ENCODE assay signal across 8 cellular contexts in the genomic region with DNA sequence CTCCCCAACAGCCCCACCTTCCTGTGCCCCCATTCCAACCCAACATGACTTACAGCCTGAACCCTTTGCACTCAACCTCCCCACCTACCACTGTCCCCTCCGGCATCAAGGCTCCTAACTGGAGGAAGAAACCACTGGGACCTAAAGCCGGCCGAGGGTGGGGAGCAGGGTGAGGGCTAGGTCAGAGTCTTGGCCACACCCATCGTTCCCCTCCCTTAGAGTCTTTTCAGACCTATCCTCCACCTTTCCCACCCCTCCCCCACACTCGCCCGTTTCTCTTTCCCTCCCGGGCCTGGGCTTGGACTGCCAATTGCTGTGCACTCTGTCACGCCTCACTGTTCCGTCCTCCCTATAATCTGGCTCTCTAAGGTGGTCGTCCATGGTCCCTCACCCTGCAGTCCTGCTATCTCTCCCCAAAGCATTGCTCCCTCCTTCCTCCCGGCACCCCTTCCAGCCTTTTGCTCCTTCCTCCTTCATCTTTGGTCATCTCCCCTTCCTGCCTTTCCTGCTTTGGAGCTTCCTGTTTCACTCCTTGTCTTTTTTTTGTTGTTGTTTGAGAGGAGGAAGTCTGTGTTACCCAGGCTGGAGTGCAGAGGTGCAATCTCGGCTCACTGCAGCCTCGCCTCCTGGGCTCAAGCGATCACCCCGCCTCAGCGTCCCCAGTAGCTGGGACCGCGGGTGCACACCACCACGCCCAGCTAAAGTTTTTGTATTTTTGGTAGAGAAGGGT. TPM values are rescaled to one million over a fixed set of nuclear protein-coding genes. Genes with fewer than 3 reads are reported as not detected.
DNase-seq lines count a peak whose midpoint lies in the region; ATAC-seq, FAIRE-seq and TF ChIP-seq lines count a peak whose summit lies in the region.

No MANE protein-coding gene starts in this region.

- peak in 2 of 7 experiments; percentile 14 to 51 for DNase-seq in CD8-positive, alpha-beta T cell
- DNase-seq in LoVo (ENCODE audit: low spot score) (peak; percentile 82), MCF 10A (ENCODE audit: unreplicated experiment) (peak; percentile 83), mesenchymal stem cell (no peak), epidermal melanocyte (ENCODE audit: insufficient read length, low spot score) (no peak), D721Med (ENCODE audit: insufficient read length, low spot score) (no peak), RKO (ENCODE audit: low spot score) (no peak)

- peak overlapping the region; percentile 71 for H4K8ac ChIP-seq in mesenchymal stem cell (ENCODE audit: low read length)

- ATAC-seq in CD8-positive, alpha-beta T cell = peak; percentile 15
- no peak for ATAC-seq in GM21447 (IDR thresholded peaks at IDR 0.05; ENCODE audit: unreplicated experiment)

- H2AK5ac ChIP-seq in mesenchymal stem cell (ENCODE audit: low read length, severe bottlenecking) = no peak overlapping the region

- TF ChIP-seq CTCF in CD8-positive, alpha-beta T cell (IDR thresholded peaks at IDR 0.05) = no peak
- TF ChIP-seq CTCF in MCF 10A (IDR thresholded peaks at IDR 0.05; ENCODE audit: unreplicated experiment) = no peak
- TF ChIP-seq CTCF in D721Med (IDR thresholded peaks at IDR 0.05; ENCODE audit: insufficient read depth, missing control alignments) = no peak

- H2BK12ac ChIP-seq in mesenchymal stem cell (ENCODE audit: low read length in 2 of 2) = peak overlapping the region in 1 of 2 experiments; percentile 57

- CTCF ChIA-PET in CD8-positive, alpha-beta T cell (lab: Charles Lee) = interaction anchor here (0.6 to 2.4 kb wide), 2 partner anchors 12 to 34 kb away, joined by 3 to 6 read pairs; no protein-coding TSS in a partner anchor
- CTCF ChIA-PET in MCF 10A (lab: Yijun Ruan, JAX) = interaction anchor here (0.7 to 1.4 kb wide), 2 partner anchors 17 to 1969 kb away, joined by 3 read pairs; no protein-coding TSS in a partner anchor

- peak overlapping the region; percentile 4 for H3K27ac Mint-ChIP-seq in CD8-positive, alpha-beta T cell
- H3K27ac Mint-ChIP-seq in MCF 10A (ENCODE audit: low read depth, unreplicated experiment) = peak overlapping the region; percentile 76

- H3K79me1 ChIP-seq in mesenchymal stem cell (replicated peaks; ENCODE audit: low read length, poor library complexity, severe bottlenecking) = no peaks in the 10 kb centered on the region

- no peaks in the 10 kb centered on the region for H3K27me3 ChIP-seq in CD8-positive, alpha-beta T cell (ENCODE audit: insufficient read depth, low read length)
- peaks cover 13 to 21% of the 10 kb centered on the region in 2 experiments for H3K27me3 ChIP-seq in mesenchymal stem cell (ENCODE audit: control insufficient read depth in 1 of 2, insufficient read depth in 1 of 2, low read length in 2 of 2)

- H4K91ac ChIP-seq in mesenchymal stem cell (ENCODE audit: low read length) = peak overlapping the region; percentile 29

- H3K4me3 ChIP-seq in CD8-positive, alpha-beta T cell (ENCODE audit: low read depth, low read length) = peak overlapping the region; percentile 61
- peak overlapping the region in 1 of 2 experiments; percentile 32 for H3K4me3 ChIP-seq in mesenchymal stem cell (ENCODE audit: insufficient read depth in 1 of 2, low read depth in 1 of 2, low read length in 2 of 2)

- H3K27me3 Mint-ChIP-seq in CD8-positive, alpha-beta T cell (ENCODE audit: low read depth) = no peaks in the 10 kb centered on the region
- no peaks in the 10 kb centered on the region for H3K27me3 Mint-ChIP-seq in MCF 10A (ENCODE audit: insufficient read depth, unreplicated experiment)

- POLR2A ChIA-PET in CD8-positive, alpha-beta T cell (lab: Charles Lee) = interaction anchor here (1.8 kb wide), 1 partner anchor 23 kb away, joined by 5 read pairs; the partner anchor contains the start of gene PHF23
- POLR2A ChIA-PET in MCF 10A (lab: Yijun Ruan, JAX) = interaction anchor here (0.6 to 3.9 kb wide), 6 partner anchors 22 to 950 kb away, joined by 3 to 31 read pairs (median 4); partner anchors contain the start of genes GABARAP and SOX15

- WGBS in mesenchymal stem cell = 20% methylated on average over 18 of the region's 19 CpGs

- H3K9me3 Mint-ChIP-seq in CD8-positive, alpha-beta T cell = no peaks in the 10 kb centered on the region
- no peaks in the 10 kb centered on the region for H3K9me3 Mint-ChIP-seq in MCF 10A (ENCODE audit: unreplicated experiment)

- intact Hi-C loops in CD8-positive, alpha-beta T cell (cut with DNase I, micrococcal nuclease) = loop anchor here in 1 of 2 experiments (5.0 kb wide), 1 partner anchor 174 kb away; the partner anchor contains the start of genes FGF11 and TMEM102
- intact Hi-C loops in MCF 10A (cut with micrococcal nuclease) = no loop called here

- H3K9me3 ChIP-seq in CD8-positive, alpha-beta T cell (ENCODE audit: low read length) = no peaks in the 10 kb centered on the region
- H3K9me3 ChIP-seq in mesenchymal stem cell (ENCODE audit: control insufficient read depth, low read length) = no peaks in the 10 kb centered on the region

- peak overlapping the region; percentile 13 to 71 for H3K18ac ChIP-seq in mesenchymal stem cell (ENCODE audit: low read depth in 1 of 2, low read length in 2 of 2)

- H3K9ac ChIP-seq in mesenchymal stem cell (ENCODE audit: low read length) = no peak overlapping the region

- no peak for FAIRE-seq in D721Med (lab: Jason Lieb, UNC)

- no peak overlapping the region for H3K23ac ChIP-seq in mesenchymal stem cell (ENCODE audit: low read length in 2 of 2)

- peaks cover 34% of the 10 kb centered on the region for H3K4me1 ChIP-seq in CD8-positive, alpha-beta T cell (ENCODE audit: insufficient read depth, low read length)
- H3K4me1 ChIP-seq in mesenchymal stem cell (ENCODE audit: control insufficient read depth, insufficient read depth, low read depth, low read length) = peaks cover 26% of the 10 kb centered on the region

- H3K14ac ChIP-seq in mesenchymal stem cell (ENCODE audit: low read length in 2 of 2) = no peak overlapping the region

- peak overlapping the region; percentile 86 for H3K4me3 Mint-ChIP-seq in CD8-positive, alpha-beta T cell
- peak overlapping the region; percentile 73 for H3K4me3 Mint-ChIP-seq in MCF 10A (ENCODE audit: unreplicated experiment)

- no peaks in the 10 kb centered on the region for H3K36me3 ChIP-seq in CD8-positive, alpha-beta T cell (ENCODE audit: insufficient read depth, low read length)
- peaks cover 14 to 17% of the 10 kb centered on the region in 2 experiments for H3K36me3 ChIP-seq in mesenchymal stem cell (ENCODE audit: control insufficient read depth in 1 of 2, insufficient read depth in 2 of 2, low read depth in 1 of 2, low read length in 2 of 2)

- no peak overlapping the region for H3K4me2 ChIP-seq in mesenchymal stem cell (ENCODE audit: low read length, poor library complexity, severe bottlenecking)

- no TSS peak for BruUV-seq in MCF 10A (replicated peaks; lab: Mats Ljungman, UMichigan)

- peak overlapping the region; percentile 16 for H2AFZ ChIP-seq in mesenchymal stem cell (ENCODE audit: low read depth, low read length)

- H2BK5ac ChIP-seq in mesenchymal stem cell (ENCODE audit: low read depth, low read length, poor library complexity, severe bottlenecking) = no peak overlapping the region

- H2BK15ac ChIP-seq in mesenchymal stem cell (ENCODE audit: low read depth, poor library complexity, severe bottlenecking) = peak overlapping the region; percentile 12

- no peak overlapping the region for H2BK120ac ChIP-seq in mesenchymal stem cell (ENCODE audit: low read depth, low read length)

- H3K36me3 Mint-ChIP-seq in CD8-positive, alpha-beta T cell = peaks cover 13% of the 10 kb centered on the region
- peaks cover 10% of the 10 kb centered on the region for H3K36me3 Mint-ChIP-seq in MCF 10A (ENCODE audit: insufficient read depth, unreplicated experiment)

- H3K4me1 Mint-ChIP-seq in CD8-positive, alpha-beta T cell (ENCODE audit: low read depth) = peaks cover 28% of the 10 kb centered on the region
- H3K4me1 Mint-ChIP-seq in MCF 10A (ENCODE audit: insufficient read depth, unreplicated experiment) = peaks cover 35% of the 10 kb centered on the region

- no peak overlapping the region for H3K4ac ChIP-seq in mesenchymal stem cell (ENCODE audit: low read depth in 1 of 2, low read length in 2 of 2)

- H3K27ac ChIP-seq in CD8-positive, alpha-beta T cell (ENCODE audit: low read depth, low read length) = no peak overlapping the region
- no peak overlapping the region for H3K27ac ChIP-seq in mesenchymal stem cell (ENCODE audit: low read length, poor library complexity, severe bottlenecking)

RNA-seq across cellular contexts. Expression of gene CLDN7, which starts 1.0 kb away (rescaled TPM):
- 1 to 10 TPM; 4.1 to 4.5 TPM for total RNA-seq in CD8-positive, alpha-beta T cell
- total RNA-seq in MCF 10A (2022) = 20.8 and 23.9 TPM in 2 replicates
- polyA plus RNA-seq in mesenchymal stem cell (2013, experiment 1 of 2) = 2.6 TPM
- polyA plus RNA-seq in mesenchymal stem cell (2013, experiment 2 of 2) = 1.9 TPM

RNA-seq across cellular contexts. Expression of gene ELP5, which starts 11.2 kb away (rescaled TPM):
- 10 to 100 TPM; 38.9 to 39.0 TPM for total RNA-seq in CD8-positive, alpha-beta T cell
- total RNA-seq in MCF 10A (2022) = 81.0 and 91.3 TPM in 2 replicates
- polyA plus RNA-seq in mesenchymal stem cell (2013, experiment 1 of 2) = 36.8 TPM
- polyA plus RNA-seq in mesenchymal stem cell (2013, experiment 2 of 2) = 39.0 TPM

RNA-seq across cellular contexts. Expression of gene CTDNEP1, which starts 11.7 kb away (rescaled TPM):
- total RNA-seq in CD8-positive, alpha-beta T cell = 10 to 100 TPM; 77.8 to 95.6 TPM
- 145 and 148 TPM in 2 replicates for total RNA-seq in MCF 10A (2022)
- polyA plus RNA-seq in mesenchymal stem cell (2013, experiment 1 of 2) = 136 TPM
- 141 TPM for polyA plus RNA-seq in mesenchymal stem cell (2013, experiment 2 of 2)

RNA-seq across cellular contexts. Expression of gene SLC2A4, which starts 18.3 kb away (rescaled TPM):
- total RNA-seq in CD8-positive, alpha-beta T cell = not detected
- total RNA-seq in MCF 10A (2022) = not detected in 2 replicates
- 0.19 TPM for polyA plus RNA-seq in mesenchymal stem cell (2013, experiment 1 of 2)
- polyA plus RNA-seq in mesenchymal stem cell (2013, experiment 2 of 2) = 0.23 TPM

RNA-seq across cellular contexts. Expression of gene GABARAP, which starts 21.0 kb away (rescaled TPM):
- 100 to 1,000 TPM; 165 to 173 TPM for total RNA-seq in CD8-positive, alpha-beta T cell
- 226 and 294 TPM in 2 replicates for total RNA-seq in MCF 10A (2022)
- 1,180 TPM for polyA plus RNA-seq in mesenchymal stem cell (2013, experiment 1 of 2)
- polyA plus RNA-seq in mesenchymal stem cell (2013, experiment 2 of 2) = 1,203 TPM

Comparison
In these comparisons a context has a peak if more than half of its experiments do, and no peak if none do; other contexts are left out.
1. DNase-seq: peak in LoVo (single experiment) and MCF 10A (single experiment); none in mesenchymal stem cell (single experiment), epidermal melanocyte (single experiment), D721Med (single experiment) and RKO (single experiment).